In the genomic region with DNA sequence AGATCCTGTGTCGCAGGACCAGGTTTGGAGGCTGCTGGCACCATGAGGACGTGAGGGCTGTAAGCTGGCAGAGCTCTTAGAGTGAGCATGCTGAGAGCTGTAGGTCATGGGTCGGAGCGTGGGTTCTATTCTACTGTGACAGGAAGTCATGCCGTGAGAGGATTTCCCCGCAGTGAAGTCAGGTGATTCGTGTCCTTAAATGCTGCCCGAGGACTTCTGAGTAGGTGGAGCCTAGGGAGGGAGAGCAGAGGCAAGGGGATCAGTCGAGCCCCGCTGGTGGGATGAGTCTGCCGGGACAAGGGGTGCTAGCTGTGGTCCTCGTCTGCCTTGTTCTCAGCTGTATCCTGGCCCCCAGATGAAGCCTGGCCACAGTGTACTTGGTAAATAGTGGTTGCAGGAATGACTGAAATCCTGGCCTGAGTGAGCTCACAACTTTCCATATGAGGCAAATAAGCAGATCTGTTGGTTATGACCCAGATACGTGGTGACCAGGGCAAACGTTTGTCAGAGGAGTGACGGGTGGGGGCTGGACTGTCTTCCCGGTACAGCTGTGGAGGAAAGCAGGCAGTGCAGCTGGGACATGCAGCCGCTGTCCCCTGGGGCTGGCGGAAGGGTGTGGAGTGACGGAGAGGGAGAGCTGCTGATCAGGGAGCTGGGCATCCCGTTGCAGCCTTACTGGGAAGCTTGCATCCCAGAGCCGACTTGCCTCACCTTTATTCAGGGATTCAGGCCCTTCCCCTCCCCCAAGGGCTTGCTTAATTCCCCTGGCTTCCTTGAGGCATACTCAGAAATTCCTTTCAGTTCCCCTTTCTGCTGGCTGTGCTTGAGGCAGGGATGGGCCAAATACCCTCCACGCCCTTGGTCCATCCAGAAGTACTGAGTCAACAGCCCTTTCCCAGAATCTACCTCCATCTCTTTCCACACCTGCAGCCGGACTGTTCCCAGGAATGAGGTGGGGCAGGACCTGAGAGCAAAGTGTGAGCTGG, we compare ENCODE assay signal across 9 cellular contexts.
DNase-seq lines count a peak whose midpoint lies in the region; ATAC-seq and TF ChIP-seq lines count a peak whose summit lies in the region.
"Had no signal": no experiment of that assay in that cellular context is flagged by ENCODE, and none has a peak within 500 bp of the region (broad histone marks: within the 10 kb centered on the region; RNA-seq: fewer than 3 reads in every experiment).

No MANE protein-coding gene starts in this region.

- no peaks in the 10 kb centered on the region for H3K36me3 ChIP-seq in PC-9 (ENCODE audit: low read depth)
- no peaks in the 10 kb centered on the region for H3K36me3 ChIP-seq in OCI-LY7 (ENCODE audit: insufficient read depth, low read length)

- DNase-seq in PC-9 (peak; percentile 80 to 92), iPS-NIHi7 (ENCODE audit: extremely low spot score) (peak; percentile 67), amniotic stem cell (lab: John Stamatoyannopoulos, UW) (no peak), OCI-LY7 (ENCODE audit: low spot score) (no peak)
- DNase-seq in activated naive CD8-positive, alpha-beta T cell treated with anti-CD3 and anti-CD28 coated beads for 36 hours: peak; percentile 68
- peak; percentile 45 for DNase-seq in stimulated activated CD4-positive, alpha-beta T cell treated with anti-CD3 and anti-CD28 coated beads, Interleukin-4, amount 100 ng/mL, for 1 hour

- H3K79me2 ChIP-seq in PC-9 (ENCODE audit: low read depth) (no peaks in the 10 kb centered on the region), OCI-LY7 (ENCODE audit: insufficient read depth, low read depth, low read length) (no peaks in the 10 kb centered on the region)

- no peak overlapping the region for H2AFZ ChIP-seq in PC-9
- H2AFZ ChIP-seq in OCI-LY7 (ENCODE audit: low read length): no peak overlapping the region

- H3K9me3 ChIP-seq in PC-9 (ENCODE audit: insufficient read depth, low read depth) (no peaks in the 10 kb centered on the region), OCI-LY7 (ENCODE audit: low read length) (no peaks in the 10 kb centered on the region)

- no peaks in the 10 kb centered on the region for H4K20me1 ChIP-seq in PC-9 (ENCODE audit: insufficient read depth)
- H4K20me1 ChIP-seq in OCI-LY7 (ENCODE audit: insufficient read depth, low read length): no peaks in the 10 kb centered on the region

- H3K9me2 ChIP-seq in PC-9 (ENCODE audit: insufficient read depth) (no peaks in the 10 kb centered on the region), OCI-LY7 (ENCODE audit: insufficient read depth, low read length) (no peaks in the 10 kb centered on the region)

- no peaks in the 10 kb centered on the region for H3K27me3 Mint-ChIP-seq in activated naive CD8-positive, alpha-beta T cell treated with anti-CD3 and anti-CD28 coated beads for 36 hours

- peaks cover 28% of the 10 kb centered on the region for H3K4me1 Mint-ChIP-seq in activated naive CD8-positive, alpha-beta T cell treated with anti-CD3 and anti-CD28 coated beads for 36 hours

- no peaks in the 10 kb centered on the region for H3K36me3 Mint-ChIP-seq in activated naive CD8-positive, alpha-beta T cell treated with anti-CD3 and anti-CD28 coated beads for 36 hours

- BruUV-seq in PC-9 (replicated peaks; lab: Mats Ljungman, UMichigan) (no TSS peak), OCI-LY7 (replicated peaks; lab: Mats Ljungman, UMichigan) (no TSS peak)

- intact Hi-C loops in PC-9 (cut with micrococcal nuclease; ENCODE audit: unreplicated experiment) (loop anchor here (1.0 to 5.0 kb wide), 6 partner anchors 36 to 202 kb away; no protein-coding TSS in a partner anchor), OCI-LY7 (cut with micrococcal nuclease; ENCODE audit: unreplicated experiment) (no loop called here)

- TF ChIP-seq CTCF in PC-9 (conservative IDR thresholded peaks at IDR 0.05): no peak
- no peak for TF ChIP-seq CTCF in OCI-LY7 (conservative IDR thresholded peaks at IDR 0.05; ENCODE audit: low read length)

- H3K4me1 ChIP-seq in PC-9 (replicated peaks; ENCODE audit: insufficient read depth) (peaks cover 32% of the 10 kb centered on the region), OCI-LY7 (ENCODE audit: insufficient read depth, low read length, poor library complexity, severe bottlenecking) (no peaks in the 10 kb centered on the region)

- POLR2A ChIA-PET in PC-9 (lab: Charles Lee; ENCODE audit: unreplicated experiment): interaction anchor here (0.5 to 0.6 kb wide), 6 partner anchors 13 to 458 kb away, joined by 3 to 14 read pairs (median 4); no protein-coding TSS in a partner anchor
- POLR2A ChIA-PET in OCI-LY7 (lab: Charles Lee): no interaction called here

- CTCF ChIA-PET in PC-9 (lab: Charles Lee): interaction anchor here (0.6 kb wide), 2 partner anchors 114 to 201 kb away, joined by 9 to 13 read pairs; no protein-coding TSS in a partner anchor
- CTCF ChIA-PET in OCI-LY7 (lab: Charles Lee; ENCODE audit: unreplicated experiment): no interaction called here

- peak overlapping the region; percentile 96 for H3K27ac ChIP-seq in PC-9
- no peak overlapping the region for H3K27ac ChIP-seq in OCI-LY7 (ENCODE audit: low read depth, low read length, poor library complexity, severe bottlenecking)
- H3K27ac ChIP-seq: VCaP had no signal

- peaks cover 31% of the 10 kb centered on the region for H3F3A ChIP-seq in PC-9 (ENCODE audit: insufficient read depth, low read depth)

- H3K9me3 Mint-ChIP-seq in activated naive CD8-positive, alpha-beta T cell treated with anti-CD3 and anti-CD28 coated beads for 36 hours: no peaks in the 10 kb centered on the region

- peak overlapping the region; percentile 80 for H3K4me2 ChIP-seq in PC-9
- no peak overlapping the region for H3K4me2 ChIP-seq in OCI-LY7 (ENCODE audit: low read length)

- H3K4me3 Mint-ChIP-seq in activated naive CD8-positive, alpha-beta T cell treated with anti-CD3 and anti-CD28 coated beads for 36 hours: peak overlapping the region; percentile 64

- H3K4me3 ChIP-seq in PC-9 (peak overlapping the region; percentile 40; the same call in 1 of the 2 replicates), OCI-LY7 (ENCODE audit: low read depth, low read length, poor library complexity, severe bottlenecking) (no peak overlapping the region)

- H3K27ac Mint-ChIP-seq in activated naive CD8-positive, alpha-beta T cell treated with anti-CD3 and anti-CD28 coated beads for 36 hours: peak overlapping the region; percentile 89

- ATAC-seq in GM18511 (IDR thresholded peaks at IDR 0.05; ENCODE audit: unreplicated experiment): peak; percentile 90
- ATAC-seq in HG02938 (IDR thresholded peaks at IDR 0.05; ENCODE audit: unreplicated experiment): peak; percentile 71

- H3K27me3 ChIP-seq in PC-9 (ENCODE audit: insufficient read depth, low read depth): no peaks in the 10 kb centered on the region

Comparison
In these comparisons a context has a peak if more than half of its experiments do, and no peak if none do; other contexts are left out.
1. DNase-seq: peak in PC-9 (2 of 2), activated naive CD8-positive, alpha-beta T cell treated with anti-CD3 and anti-CD28 coated beads for 36 hours (single experiment), iPS-NIHi7 (single experiment) and stimulated activated CD4-positive, alpha-beta T cell treated with anti-CD3 and anti-CD28 coated beads, Interleukin-4, amount 100 ng/mL, for 1 hour (single experiment); none in amniotic stem cell (single experiment) and OCI-LY7 (single experiment).